19 cellular contexts compared by ENCODE assay signal in genomic region chr10:127987467-127988380, GRCh38.
DNase-seq lines count a peak whose midpoint lies in the region; ATAC-seq and TF ChIP-seq lines count a peak whose summit lies in the region.
"Had no signal": no experiment of that assay in that cellular context is flagged by ENCODE, and none has a peak within 500 bp of the region (broad histone marks: within the 10 kb centered on the region; RNA-seq: fewer than 3 reads in every experiment).

No MANE protein-coding gene starts in this region.

- TF ChIP-seq EP300 in gastroesophageal sphincter (IDR thresholded peaks at IDR 0.05) = no peak

- peaks cover 4% of the 10 kb centered on the region for H3K27me3 ChIP-seq in gastroesophageal sphincter
- peaks cover 0 to 3% (median 0%) of the 10 kb centered on the region in 3 donors for H3K27me3 ChIP-seq in skeletal muscle tissue (ENCODE audit: control insufficient read depth in 3 of 3, insufficient read depth in 3 of 3, low read length in 3 of 3)
- H3K27me3 ChIP-seq: tibial nerve had no signal

- WGBS in gastroesophageal sphincter (ENCODE audit: low coverage in 1 of 2), 2 donors = 79 to 90% methylated on average over 13 to 14 of the region's 14 CpGs

- H3K4me3 ChIP-seq in gastroesophageal sphincter (no peak overlapping the region), skeletal muscle tissue (ENCODE audit: low read length in 3 of 3) (no peak overlapping the region)
- H3K4me3 ChIP-seq: GM23338, tibial nerve had no signal

- no peak for TF ChIP-seq POLR2A in gastroesophageal sphincter (IDR thresholded peaks at IDR 0.05)

- H3K4me1 ChIP-seq in gastroesophageal sphincter (peaks cover 0 to 40% (median 3%) of the 10 kb centered on the region in 3 donors), skeletal muscle tissue (ENCODE audit: control insufficient read depth in 3 of 3, insufficient read depth in 3 of 3, low read length in 3 of 3) (peaks cover 5 to 16% (median 9%) of the 10 kb centered on the region in 3 donors)

- H3K27ac ChIP-seq in gastroesophageal sphincter (peak overlapping the region in 3 of 4 donors; percentile 40 to 46 (median 42)), skeletal muscle tissue (ENCODE audit: low read depth, low read length) (peak overlapping the region; percentile 62)
- H3K27ac ChIP-seq: 22Rv1 had no signal

- ATAC-seq in gastroesophageal sphincter (no peak), HG02763 (IDR thresholded peaks at IDR 0.05; ENCODE audit: unreplicated experiment) (no peak), HG02678 (IDR thresholded peaks at IDR 0.05; ENCODE audit: unreplicated experiment) (no peak)
- ATAC-seq: activated CD8-positive, alpha-beta memory T cell treated with anti-CD3 and anti-CD28 coated beads, Interleukin-2, amount 10 ng/mL, durations not matched to agents 7 days and 5 days; GM23338; stimulated activated memory B cell treated with anti-CD40 and anti-IgM and Interleukin-4, amounts not matched to agents 10 μg/mL and 1 μg/mL and 100 μg/mL, for 72 hours had no signal

- peak; percentile 10 for DNase-seq in activated effector memory CD4-positive, alpha-beta T cell treated with anti-CD3 and anti-CD28 coated beads, Interleukin-2, amount 50 U/mL, for 16 hours
- DNase-seq in activated effector memory CD4-positive, alpha-beta T cell treated with Interleukin-2 at 50 U/mL for 16 hours = no peak
- DNase-seq in RPMI7951 (ENCODE audit: low read depth) (peak; percentile 39), ecto neural progenitor cell (ENCODE audit: low spot score) (no peak)
- DNase-seq: activated CD4-positive, alpha-beta T cell treated with anti-CD3 and anti-CD28 coated beads for 1 hour; activated CD8-positive, alpha-beta memory T cell treated with anti-CD3 and anti-CD28 coated beads, Interleukin-2, amount 10 ng/mL, durations not matched to agents 7 days and 5 days; DMS 273 treated with DMSO at 0.1 percent for 48 hours; hypothalamus; NCI-H1092; NCI-H2081; NCI-H510A had no signal

- H3K9ac ChIP-seq in skeletal muscle tissue (ENCODE audit: low read depth in 1 of 3, low read length in 3 of 3) = no peak overlapping the region

- H3K36me3 ChIP-seq in gastroesophageal sphincter = no peaks in the 10 kb centered on the region
- H3K36me3 ChIP-seq in skeletal muscle tissue (ENCODE audit: control insufficient read depth in 3 of 3, insufficient read depth in 3 of 3, low read length in 3 of 3) = no peaks in the 10 kb centered on the region
- H3K36me3 ChIP-seq: tibial nerve had no signal

- no peak for TF ChIP-seq CTCF in gastroesophageal sphincter (IDR thresholded peaks at IDR 0.05)

- H3K9me3 ChIP-seq in gastroesophageal sphincter (no peaks in the 10 kb centered on the region), skeletal muscle tissue (ENCODE audit: control insufficient read depth in 3 of 3, low read length in 3 of 3) (no peaks in the 10 kb centered on the region)
- H3K9me3 ChIP-seq: tibial nerve had no signal

Comparison
In these comparisons a context has a peak if more than half of its experiments do, and no peak if none do; other contexts are left out.
1. DNase-seq: peak in activated effector memory CD4-positive, alpha-beta T cell treated with anti-CD3 and anti-CD28 coated beads, Interleukin-2, amount 50 U/mL, for 16 hours (single experiment) and RPMI7951 (single experiment); none in activated effector memory CD4-positive, alpha-beta T cell treated with Interleukin-2 at 50 U/mL for 16 hours (single experiment) and ecto neural progenitor cell (single experiment).